In the genomic region with DNA sequence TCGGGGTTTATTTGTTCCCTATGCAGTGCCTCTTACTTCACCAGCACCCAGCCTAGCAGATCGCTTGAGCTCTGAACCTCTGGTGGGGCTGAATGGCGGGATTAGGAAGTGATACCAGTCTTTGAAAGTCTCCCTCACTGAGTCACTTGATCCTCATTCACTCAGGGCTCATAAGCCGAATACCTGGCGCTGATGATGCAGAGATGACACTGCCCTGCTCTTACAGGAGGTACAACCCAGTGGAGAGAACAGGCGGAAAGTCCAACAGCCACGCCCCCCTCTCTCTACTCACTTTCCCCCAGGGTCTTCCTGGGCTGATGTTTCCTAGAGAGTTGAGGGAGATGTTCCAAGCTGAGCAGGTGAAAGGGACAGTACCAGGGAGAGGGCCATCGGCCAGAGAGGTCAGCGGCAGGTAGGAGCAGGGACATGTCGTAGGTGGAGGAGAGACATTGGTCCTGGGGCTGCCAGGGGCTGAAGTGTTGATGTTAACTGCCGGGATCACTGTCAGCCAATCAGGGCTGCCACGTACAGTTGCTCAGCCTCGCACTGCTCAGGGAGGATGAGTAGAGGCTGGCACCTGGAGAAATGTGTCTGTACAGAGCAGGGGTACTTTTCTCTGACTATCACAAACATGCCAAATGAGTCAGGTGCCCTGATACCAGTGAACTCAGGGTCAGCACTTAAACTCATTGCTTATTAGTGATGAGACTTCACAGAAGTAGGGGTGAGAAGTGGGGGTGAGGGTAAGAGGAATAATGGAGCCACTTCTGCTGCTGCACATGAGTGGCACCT, we compare ENCODE assay signal across 10 cellular contexts. TPM values are rescaled to one million over a fixed set of nuclear protein-coding genes. Genes with fewer than 3 reads are reported as not detected.
A peak's percentile ranks its signal among the peaks of the same experiment; 100 is the strongest.
DNase-seq lines count a peak whose midpoint lies in the region; FAIRE-seq lines count a peak whose summit lies in the region.
"Had no signal": no experiment of that assay in that cellular context is flagged by ENCODE, and none has a peak within 500 bp of the region (broad histone marks: within the 10 kb centered on the region; RNA-seq: fewer than 3 reads in every experiment).

No MANE protein-coding gene starts in this region.

- in situ Hi-C loops in G401 (cut with HindIII; ENCODE audit: low sequenced_read_pairs) = no loop called here

- peak; percentile 44 for FAIRE-seq in urothelium cell line (lab: Jason Lieb, UNC)

- DNase-seq in stimulated activated CD4-positive, alpha-beta T cell treated with anti-CD3 and anti-CD28 coated beads, Interleukin-15, amount 100 ng/mL, for 24 hours = peak; percentile 53
- DNase-seq in stimulated activated CD4-positive, alpha-beta T cell treated with anti-CD3 and anti-CD28 coated beads, Interleukin-2, amount 100 ng/mL, for 48 hours = no peak
- peak; percentile 9 for DNase-seq in activated T-cell treated with anti-CD3 and anti-CD28 coated beads, Interleukin-2, amount 50 U/mL, for 1 hour
- peak; percentile 46 for DNase-seq in medulla oblongata (ENCODE audit: extremely low spot score)
- DNase-seq in urothelium cell line (ENCODE audit: low spot score) = no peak
- no peak for DNase-seq in NCI-H187 (lab: John Stamatoyannopoulos, UW)
- no peak for DNase-seq in NCI-H2029 (lab: John Stamatoyannopoulos, UW)
- DNase-seq in G401 (ENCODE audit: low spot score) = no peak
- DNase-seq: GOT3, NCI-H69 had no signal

RNA-seq across cellular contexts. Expression of gene APOBEC3A, which starts 9.9 kb away (rescaled TPM):
- not detected in 2 replicates for total RNA-seq in G401 (2014; rRNA removed; shearing (Covaris generic))

RNA-seq across cellular contexts. Expression of gene APOBEC3B, which starts 34.6 kb away (rescaled TPM):
- 6.4 and 8.9 TPM in 2 replicates for total RNA-seq in G401 (2014; rRNA removed; shearing (Covaris generic))

Comparison
In these comparisons a context has a peak if more than half of its experiments do, and no peak if none do; other contexts are left out.
1. DNase-seq: peak in stimulated activated CD4-positive, alpha-beta T cell treated with anti-CD3 and anti-CD28 coated beads, Interleukin-15, amount 100 ng/mL, for 24 hours (single experiment), activated T-cell treated with anti-CD3 and anti-CD28 coated beads, Interleukin-2, amount 50 U/mL, for 1 hour (single experiment) and medulla oblongata (single experiment); none in stimulated activated CD4-positive, alpha-beta T cell treated with anti-CD3 and anti-CD28 coated beads, Interleukin-2, amount 100 ng/mL, for 48 hours (0 of 2), urothelium cell line (single experiment), NCI-H187 (0 of 2), NCI-H2029 (single experiment) and G401 (single experiment).